In genomic region chr6:154308986-154309385, GRCh38 we compare ENCODE assay signal across 33 cellular contexts. TPM values are rescaled to one million over a fixed set of nuclear protein-coding genes. Genes with fewer than 3 reads are reported as not detected.
"Had no signal": no experiment of that assay in that cellular context is flagged by ENCODE, and none has a peak within 500 bp of the region (broad histone marks: within the 10 kb centered on the region; RNA-seq: fewer than 3 reads in every experiment).

No MANE protein-coding gene starts in this region.

- H3K27ac ChIP-seq: adrenal gland, body of pancreas, esophagus muscularis mucosa, foreskin keratinocyte, gastrocnemius medialis, heart left ventricle, WERI-Rb-1 had no signal

- H3K9me3 ChIP-seq: adrenal gland, body of pancreas, esophagus muscularis mucosa, gastrocnemius medialis, heart left ventricle had no signal

- H3K4me3 ChIP-seq: adrenal gland, body of pancreas, esophagus muscularis mucosa, gastrocnemius medialis, heart left ventricle had no signal

- H3K27me3 Mint-ChIP-seq: activated naive CD4-positive, alpha-beta T cell treated with anti-CD3 and anti-CD28 coated beads, Interleukin-2, amount 50 U/mL, for 24 hours had no signal

- H3K4me3 Mint-ChIP-seq: activated B cell treated with CpG ODN at 0.5 μM for 24 hours; activated CD8-positive, alpha-beta T cell treated with anti-CD3 and anti-CD28 coated beads for 36 hours; activated naive CD4-positive, alpha-beta T cell treated with anti-CD3 and anti-CD28 coated beads for 36 hours; activated naive CD4-positive, alpha-beta T cell treated with anti-CD3 and anti-CD28 coated beads, Interleukin-2, amount 50 U/mL, for 24 hours; activated T-cell treated with anti-CD3 and anti-CD28 coated beads, Interleukin-2, amount 50 U/mL, for 4 hours; effector memory CD8-positive, alpha-beta T cell; T-helper 17 cell; T-helper 2 cell treated with Interferon-gamma antibody and Interleukin-4, amounts not matched to agents 5 μg/mL and 100 μg/mL, for 36 hours had no signal

- ATAC-seq: activated CD4-positive, CD25-positive, alpha-beta regulatory T cell treated with anti-CD3 and anti-CD28 coated beads, Interleukin-2, amount 50 U/mL, for 24 hours; activated CD8-positive, alpha-beta T cell treated with anti-CD3 and anti-CD28 coated beads for 36 hours; activated T-cell treated with anti-CD3 and anti-CD28 coated beads, Interleukin-2, amount 50 U/mL, for 4 hours; body of pancreas; effector memory CD8-positive, alpha-beta T cell; foreskin keratinocyte; gastrocnemius medialis; heart left ventricle; T-helper 17 cell had no signal

- H3K4me1 Mint-ChIP-seq: activated naive CD4-positive, alpha-beta T cell treated with anti-CD3 and anti-CD28 coated beads, Interleukin-2, amount 50 U/mL, for 24 hours had no signal

- H3K4me1 ChIP-seq: body of pancreas, esophagus muscularis mucosa, foreskin keratinocyte, gastrocnemius medialis had no signal

- H3K9me3 Mint-ChIP-seq: activated naive CD4-positive, alpha-beta T cell treated with anti-CD3 and anti-CD28 coated beads for 36 hours; activated naive CD4-positive, alpha-beta T cell treated with anti-CD3 and anti-CD28 coated beads, Interleukin-2, amount 50 U/mL, for 24 hours; activated T-cell treated with anti-CD3 and anti-CD28 coated beads, Interleukin-2, amount 50 U/mL, for 4 hours; activated T-helper 2 cell treated with anti-CD3 and anti-CD28 coated beads, Interferon-gamma antibody, Interleukin-2, Interleukin-4, amounts not matched to agents 10 μg/mL and 5 μg/mL and 100 μg/mL, durations not matched to agents 14 hours and 24 hours and 36 hours had no signal

- H3K27me3 ChIP-seq: adrenal gland, body of pancreas, esophagus muscularis mucosa, foreskin keratinocyte, gastrocnemius medialis, heart left ventricle had no signal

- DNase-seq: activated B cell treated with CpG ODN at 0.5 μM for 24 hours; activated CD4-positive, alpha-beta T cell treated with anti-CD3 and anti-CD28 coated beads for 48 hours; activated CD4-positive, alpha-beta T cell treated with anti-CD3 and anti-CD28 coated beads, Interleukin-2, amount 50 U/mL, for 1 hour; activated CD4-positive, alpha-beta T cell treated with anti-CD3 and anti-CD28 coated beads, Interleukin-2, amount 50 U/mL, for 48 hours; activated CD8-positive, alpha-beta memory T cell treated with anti-CD3 and anti-CD28 coated beads for 24 hours; activated CD8-positive, alpha-beta T cell treated with anti-CD3 and anti-CD28 coated beads for 36 hours; activated effector memory CD4-positive, alpha-beta T cell treated with anti-CD3 and anti-CD28 coated beads, Interleukin-2, amount 50 U/mL, for 16 hours; activated naive CD4-positive, alpha-beta T cell treated with anti-CD3 and anti-CD28 coated beads for 36 hours; activated T-cell treated with anti-CD3 and anti-CD28 coated beads, Interleukin-2, amount 50 U/mL, for 4 hours; adrenal gland; amygdala; aorta; body of pancreas; caudate nucleus; cortex of kidney; dermis blood vessel endothelial cell; effector CD4-positive, alpha-beta T cell; effector memory CD8-positive, alpha-beta T cell; erythroblast; foreskin keratinocyte; gastrocnemius medialis; glutamatergic neuron; heart left ventricle; T-helper 1 cell; T-helper 17 cell; T1000; WERI-Rb-1 had no signal

- H3K36me3 ChIP-seq: adrenal gland, esophagus muscularis mucosa, gastrocnemius medialis, heart left ventricle, WERI-Rb-1 had no signal

- H3K36me3 Mint-ChIP-seq: activated naive CD4-positive, alpha-beta T cell treated with anti-CD3 and anti-CD28 coated beads, Interleukin-2, amount 50 U/mL, for 24 hours had no signal

- H3K27ac Mint-ChIP-seq: activated B cell treated with CpG ODN at 0.5 μM for 24 hours; activated CD8-positive, alpha-beta T cell treated with anti-CD3 and anti-CD28 coated beads for 36 hours; activated naive CD4-positive, alpha-beta T cell treated with anti-CD3 and anti-CD28 coated beads for 36 hours; activated naive CD4-positive, alpha-beta T cell treated with anti-CD3 and anti-CD28 coated beads, Interleukin-2, amount 50 U/mL, for 24 hours; activated T-helper 2 cell treated with anti-CD3 and anti-CD28 coated beads, Interferon-gamma antibody, Interleukin-2, Interleukin-4, amounts not matched to agents 10 μg/mL and 5 μg/mL and 100 μg/mL, durations not matched to agents 14 hours and 24 hours and 36 hours; effector memory CD8-positive, alpha-beta T cell; T-helper 17 cell; T-helper 2 cell treated with Interferon-gamma antibody and Interleukin-4, amounts not matched to agents 5 μg/mL and 100 μg/mL, for 36 hours had no signal

RNA-seq across cellular contexts. Expression of gene IPCEF1, which starts 47.6 kb away (rescaled TPM):
- total RNA-seq: chondrocyte, foreskin keratinocyte had no signal
- polyA plus RNA-seq: foreskin keratinocyte had no signal
